In genomic region chr5:75656311-75657003, GRCh38 we compare ENCODE assay signal across 8 cellular contexts. TPM values are rescaled to one million over a fixed set of nuclear protein-coding genes. Genes with fewer than 3 reads are reported as not detected.
DNase-seq lines count a peak whose midpoint lies in the region; ATAC-seq and TF ChIP-seq lines count a peak whose summit lies in the region.

No MANE protein-coding gene starts in this region.

- 8 to 9% methylated on average over 9 of the region's 9 CpGs for WGBS in aorta, 2 donors
- WGBS in endodermal cell (ENCODE audit: insufficient coverage in 1 of 2, insufficient read length in 1 of 2), 2 experiments = 71 to 88% methylated on average over 2 to 9 of the region's 9 CpGs

- H3K4me3 ChIP-seq in mononuclear cell (ENCODE audit: low read length) (peak overlapping the region; percentile 17), aorta (ENCODE audit: low read length in 2 of 2) (peak overlapping the region; percentile 53 to 96), endodermal cell (ENCODE audit: low read length) (no peak overlapping the region)

- H3K36me3 Mint-ChIP-seq in dendritic cell treated with granulocyte-macrophage colony-stimulating factor and Interleukin-4, amounts not matched to agents 40 ng/mL and 50 ng/mL, for 4 days (ENCODE audit: low read depth) = no peaks in the 10 kb centered on the region
- H3K36me3 Mint-ChIP-seq in endodermal cell (ENCODE audit: low read depth) = no peaks in the 10 kb centered on the region

- H3K9me3 ChIP-seq in mononuclear cell (ENCODE audit: low read depth, low read length) = no peaks in the 10 kb centered on the region
- no peaks in the 10 kb centered on the region for H3K9me3 ChIP-seq in aorta (ENCODE audit: control insufficient read depth, low read length)
- H3K9me3 ChIP-seq in endodermal cell (ENCODE audit: control insufficient read depth, low read length) = no peaks in the 10 kb centered on the region

- no peak for DNase-seq in Right ventricle myocardium inferior (ENCODE audit: missing footprints)
- DNase-seq in cardiac septum (ENCODE audit: low spot score) = no peak
- peak in 1 of 2 donors; percentile 78 for DNase-seq in aorta
- no peak for DNase-seq in activated CD4-positive, alpha-beta T cell treated with anti-CD3 and anti-CD28 coated beads, Interleukin-2, amount 50 U/mL, for 4 hours
- DNase-seq in endodermal cell = no peak

- peak overlapping the region; percentile 81 for H3K27ac Mint-ChIP-seq in dendritic cell treated with granulocyte-macrophage colony-stimulating factor and Interleukin-4, amounts not matched to agents 40 ng/mL and 50 ng/mL, for 4 days
- no peak overlapping the region for H3K27ac Mint-ChIP-seq in endodermal cell

- no peaks in the 10 kb centered on the region for H3K27me3 ChIP-seq in mononuclear cell (ENCODE audit: insufficient read depth, low read length)
- H3K27me3 ChIP-seq in aorta (ENCODE audit: control insufficient read depth in 1 of 2, insufficient read depth in 2 of 2, low read length in 1 of 2) = no peaks in the 10 kb centered on the region
- no peaks in the 10 kb centered on the region for H3K27me3 ChIP-seq in endodermal cell (ENCODE audit: control insufficient read depth, insufficient read depth, low read length, poor library complexity, severe bottlenecking)

- intact Hi-C loops in Right ventricle myocardium inferior (cut with DNase I) (no loop called here), cardiac septum (cut with DNase I) (no loop called here), aorta (cut with DNase I) (no loop called here)
- intact Hi-C loops in dendritic cell treated with granulocyte-macrophage colony-stimulating factor and Interleukin-4, amounts not matched to agents 40 ng/mL and 50 ng/mL, for 4 days (cut with micrococcal nuclease) = no loop called here

- peaks cover 8% of the 10 kb centered on the region for H3K4me1 ChIP-seq in mononuclear cell (ENCODE audit: insufficient read depth, low read length)
- no peaks in the 10 kb centered on the region for H3K4me1 ChIP-seq in aorta (ENCODE audit: control insufficient read depth in 1 of 2, insufficient read depth in 2 of 2, low read length in 2 of 2)
- H3K4me1 ChIP-seq in endodermal cell (ENCODE audit: control insufficient read depth, insufficient read depth, low read length) = peaks cover 6% of the 10 kb centered on the region

- no peak for TF ChIP-seq CTCF in endodermal cell (conservative IDR thresholded peaks at IDR 0.05)

- peak overlapping the region; percentile 73 for H3K4me3 Mint-ChIP-seq in dendritic cell treated with granulocyte-macrophage colony-stimulating factor and Interleukin-4, amounts not matched to agents 40 ng/mL and 50 ng/mL, for 4 days
- no peak overlapping the region for H3K4me3 Mint-ChIP-seq in endodermal cell

- peak overlapping the region in 1 of 2 donors; percentile 73 for H3K27ac ChIP-seq in aorta (ENCODE audit: low read depth in 1 of 2, low read length in 2 of 2)
- no peak overlapping the region for H3K27ac ChIP-seq in endodermal cell (ENCODE audit: low read depth, low read length)

- H3K4me1 Mint-ChIP-seq in dendritic cell treated with granulocyte-macrophage colony-stimulating factor and Interleukin-4, amounts not matched to agents 40 ng/mL and 50 ng/mL, for 4 days (ENCODE audit: low read depth) = peaks cover 20% of the 10 kb centered on the region
- H3K4me1 Mint-ChIP-seq in endodermal cell = peaks cover 18% of the 10 kb centered on the region

- no peaks in the 10 kb centered on the region for H3K9me3 Mint-ChIP-seq in dendritic cell treated with granulocyte-macrophage colony-stimulating factor and Interleukin-4, amounts not matched to agents 40 ng/mL and 50 ng/mL, for 4 days
- H3K9me3 Mint-ChIP-seq in endodermal cell = no peaks in the 10 kb centered on the region

- H3K9ac ChIP-seq in endodermal cell (ENCODE audit: extremely low read depth, low read length, poor library complexity, severe bottlenecking) = no peak overlapping the region

- no peaks in the 10 kb centered on the region for H3K36me3 ChIP-seq in aorta (ENCODE audit: control insufficient read depth in 1 of 2, insufficient read depth in 2 of 2, low read length in 1 of 2)
- H3K36me3 ChIP-seq in endodermal cell (ENCODE audit: control insufficient read depth, insufficient read depth, low read length) = no peaks in the 10 kb centered on the region

- H3K27me3 Mint-ChIP-seq in dendritic cell treated with granulocyte-macrophage colony-stimulating factor and Interleukin-4, amounts not matched to agents 40 ng/mL and 50 ng/mL, for 4 days = no peaks in the 10 kb centered on the region
- H3K27me3 Mint-ChIP-seq in endodermal cell (ENCODE audit: insufficient read depth) = no peaks in the 10 kb centered on the region

- ATAC-seq in Right ventricle myocardium inferior (peak; percentile 50), aorta (ENCODE audit: low FRiP score) (peak; percentile 76), HG03432 (IDR thresholded peaks at IDR 0.05; ENCODE audit: unreplicated experiment) (no peak)

RNA-seq across cellular contexts. Expression of gene ANKDD1B, which starts 45.2 kb away (rescaled TPM):
- total RNA-seq in Right ventricle myocardium inferior = 0.24 TPM
- 0.38 TPM for total RNA-seq in cardiac septum
- 0.52 TPM for total RNA-seq in mononuclear cell
- total RNA-seq in aorta = 1 to 10 TPM in 1 of 2 donors, under 1 TPM in 1; 0.88 to 2.1 TPM
- under 1 TPM in 1 of 2 donors, not detected in 1; 0.61 TPM for polyA plus RNA-seq in aorta
- 1 to 10 TPM; 4.6 to 8.6 TPM for total RNA-seq in endodermal cell
- 0.21 TPM for polyA plus RNA-seq in endodermal cell (2013, experiment 1 of 2)
- 0.25 TPM for polyA plus RNA-seq in endodermal cell (2013, experiment 2 of 2)
